29 cellular contexts compared by ENCODE assay signal in genomic region chr22:49920859-49921258, GRCh38. TPM values are rescaled to one million over a fixed set of nuclear protein-coding genes. Genes with fewer than 3 reads are reported as not detected.
A peak's percentile ranks its signal among the peaks of the same experiment; 100 is the strongest.
DNase-seq lines count a peak whose midpoint lies in the region; ATAC-seq, FAIRE-seq and TF ChIP-seq lines count a peak whose summit lies in the region.
"Had no signal": no experiment of that assay in that cellular context is flagged by ENCODE, and none has a peak within 500 bp of the region (broad histone marks: within the 10 kb centered on the region; RNA-seq: fewer than 3 reads in every experiment).

No MANE protein-coding gene starts in this region.

- H3K9me2 ChIP-seq in DOHH2 (replicated peaks; ENCODE audit: control insufficient read depth, low read length), result no peaks in the 10 kb centered on the region

- H3K4me3 Mint-ChIP-seq in activated T-cell treated with anti-CD3 and anti-CD28 coated beads, Interleukin-2, amount 50 U/mL, for 24 hours, result peak overlapping the region; percentile 18
- H3K4me3 Mint-ChIP-seq in endothelial cell (ENCODE audit: unreplicated experiment), result peak overlapping the region; percentile 85

- TF ChIP-seq CTCF in DOHH2 (IDR thresholded peaks at IDR 0.05; ENCODE audit: low read depth, low read length, poor library complexity, severe bottlenecking) (no peak), endothelial cell (IDR thresholded peaks at IDR 0.05; ENCODE audit: unreplicated experiment) (no peak), spleen (IDR thresholded peaks at IDR 0.05 in 8 of 11, conservative IDR thresholded peaks at IDR 0.05 in 3 of 11) (no peak)

- 89 to 95% (median 95%) methylated on average over 17 to 18 of the region's 18 CpGs for WGBS in spleen, 5 donors

- no peak overlapping the region for H3K27ac ChIP-seq in DOHH2 (ENCODE audit: low read depth, low read length)
- H3K27ac ChIP-seq in spleen, result no peak overlapping the region
- H3K27ac ChIP-seq: breast epithelium, C4-2B, colonic mucosa, GM23248, SK-N-MC, tibial nerve had no signal

- H4K20me1 ChIP-seq in DOHH2 (ENCODE audit: control insufficient read depth, insufficient read depth, low read depth, low read length), result no peaks in the 10 kb centered on the region; the same call in 1 of the 2 replicates

- no peak for DNase-seq in activated T-cell treated with anti-CD3 and anti-CD28 coated beads, Interleukin-2, amount 50 U/mL, for 24 hours
- no peak for DNase-seq in activated T-cell treated with anti-CD3 and anti-CD28 coated beads, Interleukin-2, amount 50 U/mL, for 48 hours
- DNase-seq in endothelial cell (ENCODE audit: low spot score), result no peak
- DNase-seq in spleen, result peak; percentile 49
- DNase-seq in hypothalamus (lab: John Stamatoyannopoulos, UW), result no peak
- no peak for DNase-seq in GM19239 (ENCODE audit: insufficient read length, low spot score)
- DNase-seq: activated CD4-positive, CD25-positive, alpha-beta regulatory T cell; colonic mucosa; DMS153; GDM1; GM23248; Kasumi-1; NCI-H187; NCI-H526 treated with DMSO at 0.1 percent for 48 hours; retina; stimulated activated CD4-positive, alpha-beta T cell treated with anti-CD3 and anti-CD28 coated beads, Interleukin-12 subunit alpha, Interleukin-12 subunit beta, amount 100 ng/mL, for 4 hours; stimulated activated CD4-positive, alpha-beta T cell treated with anti-CD3 and anti-CD28 coated beads, Interleukin-4, amount 100 ng/mL, for 4 hours; stimulated activated naive CD8-positive, alpha-beta T cell treated with anti-CD3 and anti-CD28 coated beads, Interleukin-15, amount 100 ng/mL, for 72 hours; T1000 had no signal

- intact Hi-C loops in spleen (cut with DNase I; ENCODE audit: low total_unique reads), result loop anchor here (10.0 kb wide), 1 partner anchor 156 kb away; no protein-coding TSS in a partner anchor

- peaks cover 64% of the 10 kb centered on the region for H3K79me2 ChIP-seq in DOHH2 (ENCODE audit: control insufficient read depth, low read length)

- peaks cover 50% of the 10 kb centered on the region for H3K36me3 Mint-ChIP-seq in activated T-cell treated with anti-CD3 and anti-CD28 coated beads, Interleukin-2, amount 50 U/mL, for 24 hours (ENCODE audit: low read depth)
- H3K36me3 Mint-ChIP-seq in endothelial cell (ENCODE audit: low read depth, unreplicated experiment), result peaks cover 20% of the 10 kb centered on the region

- no peaks in the 10 kb centered on the region for H3K27me3 Mint-ChIP-seq in activated T-cell treated with anti-CD3 and anti-CD28 coated beads, Interleukin-2, amount 50 U/mL, for 24 hours
- peaks cover 10% of the 10 kb centered on the region for H3K27me3 Mint-ChIP-seq in endothelial cell (ENCODE audit: unreplicated experiment)
- H3K27me3 Mint-ChIP-seq: stimulated activated naive CD8-positive, alpha-beta T cell treated with anti-CD3 and anti-CD28 coated beads, Interleukin-15, amount 100 ng/mL, for 72 hours had no signal

- peaks cover 78% of the 10 kb centered on the region for H3K4me1 ChIP-seq in DOHH2 (ENCODE audit: control insufficient read depth, low read length)
- H3K4me1 ChIP-seq in spleen, result peaks cover 9 to 47% (median 35%) of the 10 kb centered on the region in 6 donors
- H3K4me1 ChIP-seq: colonic mucosa had no signal

- H3K4me1 Mint-ChIP-seq in activated T-cell treated with anti-CD3 and anti-CD28 coated beads, Interleukin-2, amount 50 U/mL, for 24 hours (ENCODE audit: low read depth), result peaks cover 50% of the 10 kb centered on the region
- peaks cover 38% of the 10 kb centered on the region for H3K4me1 Mint-ChIP-seq in endothelial cell (ENCODE audit: unreplicated experiment)

- TF ChIP-seq POLR2A in spleen (IDR thresholded peaks at IDR 0.05), result no peak

- peaks cover 28% of the 10 kb centered on the region for H3F3A ChIP-seq in DOHH2 (ENCODE audit: control insufficient read depth, insufficient read depth)

- H3K27me3 ChIP-seq in DOHH2 (ENCODE audit: control insufficient read depth, low read length) (no peaks in the 10 kb centered on the region), spleen (replicated peaks in 1 of 7) (no peaks in the 10 kb centered on the region)
- H3K27me3 ChIP-seq: breast epithelium, colonic mucosa, tibial nerve had no signal

- ATAC-seq in HG03135 (IDR thresholded peaks at IDR 0.05; ENCODE audit: unreplicated experiment), result no peak
- ATAC-seq: stimulated activated naive CD8-positive, alpha-beta T cell treated with anti-CD3 and anti-CD28 coated beads, Interleukin-15, amount 100 ng/mL, for 72 hours had no signal

- H3K4me3 ChIP-seq in DOHH2 (ENCODE audit: low read length) (no peak overlapping the region), spleen (no peak overlapping the region)
- H3K4me3 ChIP-seq: breast epithelium, colonic mucosa, GM23248, lung, SK-N-MC, tibial nerve had no signal

- FAIRE-seq in GM19239 (lab: Jason Lieb, UNC), result no peak
- FAIRE-seq: kidney, RCC 7860 had no signal

- no peaks in the 10 kb centered on the region for H3K9me3 Mint-ChIP-seq in activated T-cell treated with anti-CD3 and anti-CD28 coated beads, Interleukin-2, amount 50 U/mL, for 24 hours
- no peaks in the 10 kb centered on the region for H3K9me3 Mint-ChIP-seq in endothelial cell (ENCODE audit: unreplicated experiment)
- H3K9me3 Mint-ChIP-seq: activated T-helper 2 cell treated with anti-CD3 and anti-CD28 coated beads, Interferon-gamma antibody, Interleukin-2, Interleukin-4, amounts not matched to agents 10 μg/mL and 5 μg/mL and 100 μg/mL, durations not matched to agents 14 hours and 24 hours and 36 hours; stimulated activated naive CD8-positive, alpha-beta T cell treated with anti-CD3 and anti-CD28 coated beads, Interleukin-15, amount 100 ng/mL, for 72 hours had no signal

- peak overlapping the region; percentile 94; the same call in 1 of the 2 replicates for H3K4me2 ChIP-seq in DOHH2 (ENCODE audit: low read length)

- H3K36me3 ChIP-seq in DOHH2 (ENCODE audit: control insufficient read depth, low read length) (peaks cover 56% of the 10 kb centered on the region), spleen (peaks cover 0 to 40% (median 11%) of the 10 kb centered on the region in 6 donors)
- H3K36me3 ChIP-seq: breast epithelium, colonic mucosa had no signal

- H3K9me3 ChIP-seq in DOHH2 (ENCODE audit: control insufficient read depth, insufficient read depth, low read length), result no peaks in the 10 kb centered on the region
- H3K9me3 ChIP-seq in spleen, result no peaks in the 10 kb centered on the region
- H3K9me3 ChIP-seq: breast epithelium, colonic mucosa, tibial nerve had no signal

- H3K27ac Mint-ChIP-seq in activated T-cell treated with anti-CD3 and anti-CD28 coated beads, Interleukin-2, amount 50 U/mL, for 24 hours, result no peak overlapping the region
- peak overlapping the region; percentile 48 for H3K27ac Mint-ChIP-seq in endothelial cell (ENCODE audit: unreplicated experiment)
- H3K27ac Mint-ChIP-seq: activated T-helper 2 cell treated with anti-CD3 and anti-CD28 coated beads, Interferon-gamma antibody, Interleukin-2, Interleukin-4, amounts not matched to agents 10 μg/mL and 5 μg/mL and 100 μg/mL, durations not matched to agents 14 hours and 24 hours and 36 hours had no signal

RNA-seq across cellular contexts. Expression of gene CRELD2, which starts 2.4 kb away (rescaled TPM):
- 207 TPM for total RNA-seq in endothelial cell (ENCODE audit: unreplicated experiment)
- total RNA-seq in spleen, result 10 to 100 TPM; 23.2 to 46.3 (median 38.1) TPM
- 10 to 100 TPM; 16.2 to 26.3 (median 18.3) TPM for polyA plus RNA-seq in spleen

RNA-seq across cellular contexts. Expression of gene ALG12, which starts 2.6 kb away (rescaled TPM):
- total RNA-seq in endothelial cell (ENCODE audit: unreplicated experiment) (23.2 TPM), spleen (10 to 100 TPM; 10.2 to 20.1 (median 13.3) TPM)
- 1 to 10 TPM; 5.7 to 7.1 (median 5.9) TPM for polyA plus RNA-seq in spleen

RNA-seq across cellular contexts. Expression of gene PIM3, which starts 39.7 kb away (rescaled TPM):
- total RNA-seq in endothelial cell (ENCODE audit: unreplicated experiment), result 112 TPM
- 100 to 1,000 TPM in 5 of 7 donors, 10 to 100 TPM in 2; 72.1 to 134 (median 109) TPM for total RNA-seq in spleen
- polyA plus RNA-seq in spleen, result 10 to 100 TPM; 49.5 to 84.4 (median 52.0) TPM
